In genomic region chr11:91876746-91877145, GRCh38 we compare ENCODE assay signal across 35 cellular contexts.
"Had no signal": no experiment of that assay in that cellular context is flagged by ENCODE, and none has a peak within 500 bp of the region (broad histone marks: within the 10 kb centered on the region; RNA-seq: fewer than 3 reads in every experiment).

No MANE protein-coding gene starts in this region.

- H3K4me2 ChIP-seq: KMS-11 had no signal

- DNase-seq: Karpas-422, KG1, MG63, MM.1S, MV-4-11, NCI-H1048, NCI-H1092, NCI-H1092 treated with DMSO at 0.1 percent for 48 hours, NCI-H1105, NCI-H1105 treated with DMSO at 0.1 percent for 48 hours, NCI-H1417, NCI-H1417 treated with DMSO at 0.1 percent for 48 hours, NCI-H1436, NCI-H1436 treated with DMSO at 0.1 percent for 48 hours, NCI-H146, NCI-H1694, NCI-H1694 treated with DMSO at 0.1 percent for 48 hours, NCI-H187, NCI-H187 treated with DMSO at 0.1 percent for 48 hours, NCI-H1930, NCI-H2029, NCI-H2029 treated with DMSO at 0.1 percent for 48 hours, NCI-H2081, NCI-H2081 treated with DMSO at 0.1 percent for 48 hours, NCI-H2107, NCI-H2171, NCI-H2171 treated with DMSO at 0.1 percent for 48 hours, NCI-H2227 treated with DMSO at 0.1 percent for 48 hours, NCI-H226, NCI-H345, NCI-H446, NCI-H446 treated with DMSO at 0.1 percent for 48 hours, NCI-H510A, NCI-H510A treated with DMSO at 0.1 percent for 48 hours had no signal

- H3K27me3 ChIP-seq: MG63 had no signal

- H3K4me3 ChIP-seq: MG63 had no signal

- H3K27ac ChIP-seq: KMS-11 had no signal

- H3K9ac ChIP-seq: KMS-11 had no signal

- H3K36me3 ChIP-seq: MG63 had no signal

- H3K9me3 ChIP-seq: MG63 had no signal
